ENCODE assay signal across 2 cellular contexts in the genomic region with DNA sequence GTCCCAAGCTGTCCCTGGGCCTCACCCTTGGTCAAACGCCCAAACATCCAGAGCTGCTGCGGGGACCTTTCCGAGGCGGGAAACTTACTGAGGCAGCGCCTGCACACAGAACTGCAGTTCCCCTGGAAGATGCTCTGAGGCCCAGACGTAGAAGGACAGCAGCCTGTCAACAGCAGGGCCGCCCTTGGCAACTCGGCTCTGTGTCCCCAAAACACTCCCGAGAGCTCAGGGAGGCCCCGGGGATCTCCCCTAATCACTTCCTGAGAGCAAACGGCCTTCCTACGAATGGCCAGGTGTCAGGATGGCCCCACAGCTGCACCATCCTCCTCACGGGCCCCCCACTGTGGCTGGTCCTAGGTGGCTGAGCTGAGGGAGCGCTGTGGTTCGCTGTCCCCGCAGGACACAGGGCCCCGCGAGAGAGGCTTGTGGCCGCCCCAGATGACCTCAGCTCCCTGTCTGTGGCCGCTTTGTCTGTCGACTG.
TF ChIP-seq lines count a peak whose summit lies in the region.

No MANE protein-coding gene starts in this region.

TF ChIP-seq in WTC11, 78 proteins besides CTCF, POLR2A, EP300 and RAD21:
- TF ChIP-seq HMGA2 (CRISPR knock-in tag; IDR thresholded peaks at IDR 0.05) (no peak), FOXP1 (CRISPR knock-in tag; IDR thresholded peaks at IDR 0.05; ENCODE audit: borderline replicate concordance) (0 out of 2 replicates have a peak, but pooled peaks have one; percentile 16)

TF ChIP-seq in HepG2, 621 proteins besides CTCF, POLR2A, EP300 and RAD21:
- no peak for TF ChIP-seq TBP (CRISPR knock-in tag; IDR thresholded peaks at IDR 0.05)
- TF ChIP-seq TRIM24 (CRISPR knock-in tag; IDR thresholded peaks at IDR 0.05), result no peak
- no peak for TF ChIP-seq ZNF784 (CRISPR knock-in tag; IDR thresholded peaks at IDR 0.05; ENCODE audit: borderline replicate concordance)
- no peak for TF ChIP-seq ZNF562 (CRISPR knock-in tag; IDR thresholded peaks at IDR 0.05; ENCODE audit: borderline replicate concordance)
- TF ChIP-seq ZNF839 (CRISPR knock-in tag; IDR thresholded peaks at IDR 0.05; ENCODE audit: borderline replicate concordance), result no peak
- TF ChIP-seq DPF2 (CRISPR knock-in tag; IDR thresholded peaks at IDR 0.05; ENCODE audit: borderline replicate concordance, low read depth), result no peak
- no peak for TF ChIP-seq PHF8 (CRISPR knock-in tag; IDR thresholded peaks at IDR 0.05)
- no peak for TF ChIP-seq CENPX (CRISPR knock-in tag; IDR thresholded peaks at IDR 0.05)
- TF ChIP-seq HOMEZ (CRISPR knock-in tag; IDR thresholded peaks at IDR 0.05; ENCODE audit: low read depth), result no peak
- TF ChIP-seq ZNF567 (CRISPR knock-in tag; IDR thresholded peaks at IDR 0.05; ENCODE audit: borderline replicate concordance), result no peak
- no peak for TF ChIP-seq KLF9 (CRISPR knock-in tag; IDR thresholded peaks at IDR 0.05; ENCODE audit: low read depth)
- TF ChIP-seq ARNT (IDR thresholded peaks at IDR 0.05), result no peak
- no peak for TF ChIP-seq ERF (CRISPR knock-in tag; IDR thresholded peaks at IDR 0.05)
- no peak for TF ChIP-seq GLI4 (CRISPR knock-in tag; IDR thresholded peaks at IDR 0.05; ENCODE audit: borderline replicate concordance)
- TF ChIP-seq EZH2 (conservative IDR thresholded peaks at IDR 0.05; ENCODE audit: low read depth, low read length), result no peak
- no peak for TF ChIP-seq NFATC3 (CRISPR knock-in tag; IDR thresholded peaks at IDR 0.05)
- TF ChIP-seq ZNF740 (CRISPR knock-in tag; IDR thresholded peaks at IDR 0.05), result no peak
- TF ChIP-seq PITX1 (CRISPR knock-in tag; IDR thresholded peaks at IDR 0.05), result no peak
- TF ChIP-seq KMT2A (CRISPR knock-in tag; IDR thresholded peaks at IDR 0.05), result no peak
